Comparison of ENCODE assay signal across 8 cellular contexts in genomic region chr7:133252858-133253521, GRCh38. TPM values are rescaled to one million over a fixed set of nuclear protein-coding genes. Genes with fewer than 3 reads are reported as not detected.
DNase-seq lines count a peak whose midpoint lies in the region; ATAC-seq, FAIRE-seq and TF ChIP-seq lines count a peak whose summit lies in the region.

Gene EXOC4 (plus strand): TSS chr7:133253078.

- H3K36me3 ChIP-seq in BE2C = peaks cover 3% of the 10 kb centered on the region

- FAIRE-seq in colon (lab: Jason Lieb, UNC) = peak; percentile 97

- no peaks in the 10 kb centered on the region; the same call in 1 of the 2 replicates for H3K9me3 ChIP-seq in BE2C

- H3K4me1 ChIP-seq in BE2C = no peaks in the 10 kb centered on the region

- H3K4me3 ChIP-seq in BE2C (ENCODE audit: low read depth, low read length) = peak within 1 kb of the TSS; percentile 98

- DNase-seq in BE2C (peak; percentile 94), GM19240 (ENCODE audit: insufficient read length, low spot score) (peak; percentile 69), NCI-H526 (lab: John Stamatoyannopoulos, UW) (peak; percentile 99), kidney tubule cell (ENCODE audit: low spot score) (peak; percentile 98)
- DNase-seq in activated CD4-positive, alpha-beta T cell treated with anti-CD3 and anti-CD28 coated beads for 48 hours = peak; percentile 92
- DNase-seq in stimulated activated CD4-positive, alpha-beta T cell treated with anti-CD3 and anti-CD28 coated beads, Interleukin-1b, Interleukin-23, amount 100 ng/mL, for 24 hours (ENCODE audit: low read depth in 4 of 4, low spot score in 1 of 4) = peak; percentile 63 to 83 (median 72)

- TF ChIP-seq CTCF in BE2C (IDR thresholded peaks at IDR 0.05; ENCODE audit: low read depth, low read length) = no peak

- H3K27me3 ChIP-seq in BE2C = no peaks in the 10 kb centered on the region

- peak; percentile 98 for ATAC-seq in HG03460 (IDR thresholded peaks at IDR 0.05; ENCODE audit: unreplicated experiment)

RNA-seq across cellular contexts. Expression of gene EXOC4, which starts in this region (rescaled TPM):
- polyA plus RNA-seq in BE2C (2012; ENCODE audit: insufficient read depth, insufficient read length, low read depth) = 68.7 TPM

Comparison
In these comparisons a context has a peak if more than half of its experiments do, and no peak if none do; other contexts are left out.
1. Peak in every context shown above with its lines: DNase-seq, ATAC-seq and H3K4me3 ChIP-seq.